Comparison of ENCODE assay signal across 21 cellular contexts in the genomic region with DNA sequence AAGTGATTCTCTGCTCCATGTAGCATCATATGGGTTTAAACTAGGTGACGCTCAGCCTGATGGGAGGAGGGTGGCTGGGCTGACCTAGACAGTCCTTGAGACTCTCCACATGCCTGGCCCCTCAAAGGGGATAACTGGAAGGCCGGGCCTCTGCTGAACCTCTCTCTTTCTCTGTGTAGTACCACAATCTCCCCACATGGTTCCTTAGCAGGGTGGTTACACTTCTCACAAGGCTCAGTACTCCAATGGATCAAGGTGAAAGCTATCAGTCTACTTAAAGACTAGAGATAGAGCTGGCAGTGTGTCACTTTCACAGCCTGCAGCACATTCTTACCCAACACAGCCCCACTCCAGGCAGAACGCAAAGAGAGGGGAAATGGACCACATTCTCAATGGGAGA.
DNase-seq lines count a peak whose midpoint lies in the region; ATAC-seq and TF ChIP-seq lines count a peak whose summit lies in the region.
"Had no signal": no experiment of that assay in that cellular context is flagged by ENCODE, and none has a peak within 500 bp of the region (broad histone marks: within the 10 kb centered on the region; RNA-seq: fewer than 3 reads in every experiment).

No MANE protein-coding gene starts in this region.

- H3K4me3 Mint-ChIP-seq in neural progenitor cell: no peak overlapping the region
- H3K4me3 Mint-ChIP-seq: CD4-positive, alpha-beta T cell; IgD-negative memory B cell had no signal

- TF ChIP-seq CTCF in neural progenitor cell (IDR thresholded peaks at IDR 0.05): peak; percentile 4

- ATAC-seq in GM21717 (IDR thresholded peaks at IDR 0.05; ENCODE audit: unreplicated experiment) (no peak), GM21515 (IDR thresholded peaks at IDR 0.05; ENCODE audit: unreplicated experiment) (no peak)
- ATAC-seq: GM12878 had no signal

- H3K4me1 Mint-ChIP-seq in neural progenitor cell: peaks cover 21% of the 10 kb centered on the region
- H3K4me1 Mint-ChIP-seq: IgD-negative memory B cell had no signal

- H2AFZ ChIP-seq in neural progenitor cell (replicated peaks): no peak overlapping the region
- H2AFZ ChIP-seq: PC-9 had no signal

- WGBS in HUES64: 71% methylated on average over 3 of the region's 3 CpGs

- H3K9me3 ChIP-seq in HUES64 (ENCODE audit: insufficient read depth, low read depth, low read length): no peaks in the 10 kb centered on the region
- H3K9me3 ChIP-seq in neural progenitor cell (ENCODE audit: low read depth): no peaks in the 10 kb centered on the region
- H3K9me3 ChIP-seq: HAP-1 had no signal

- no peaks in the 10 kb centered on the region for H3K36me3 ChIP-seq in HUES64 (ENCODE audit: insufficient read depth, low read length)
- no peaks in the 10 kb centered on the region for H3K36me3 ChIP-seq in neural progenitor cell
- H3K36me3 ChIP-seq: HAP-1 had no signal

- DNase-seq in ELF-1 (ENCODE audit: low read depth, low spot score) (peak; percentile 40), iPS DF 4.7 (ENCODE audit: extremely low read depth, low spot score) (peak; percentile 22), neural progenitor cell (ENCODE audit: low spot score) (no peak), T-helper 2 cell (no peak), NCI-H2029 (lab: John Stamatoyannopoulos, UW) (no peak)
- DNase-seq: CD4-positive, alpha-beta T cell; Karpas-422; NCI-H1417 treated with DMSO at 0.1 percent for 48 hours; NCI-H187 treated with DMSO at 0.1 percent for 48 hours; NCI-H226; NCI-H524; NCI-H82; PC-9; SIG-M5 had no signal

- no peaks in the 10 kb centered on the region for H3K27me3 Mint-ChIP-seq in neural progenitor cell (ENCODE audit: insufficient read depth, low read depth)
- H3K27me3 Mint-ChIP-seq: CD4-positive, alpha-beta T cell; IgD-negative memory B cell had no signal

- H3K27me3 ChIP-seq in HUES64 (ENCODE audit: insufficient read depth, low read length) (no peaks in the 10 kb centered on the region), neural progenitor cell (no peaks in the 10 kb centered on the region)

- H3K36me3 Mint-ChIP-seq in neural progenitor cell: peaks cover 3% of the 10 kb centered on the region
- H3K36me3 Mint-ChIP-seq: IgD-negative memory B cell had no signal

- no peak overlapping the region for H3K4me2 ChIP-seq in neural progenitor cell
- H3K4me2 ChIP-seq: PC-9 had no signal

- peak overlapping the region; percentile 59 for H3K27ac Mint-ChIP-seq in neural progenitor cell
- H3K27ac Mint-ChIP-seq: CD4-positive, alpha-beta T cell; IgD-negative memory B cell had no signal

- no peaks in the 10 kb centered on the region for H3K9me3 Mint-ChIP-seq in neural progenitor cell

- H3K4me3 ChIP-seq in HUES64 (ENCODE audit: low read length) (no peak overlapping the region), neural progenitor cell (no peak overlapping the region)
- H3K4me3 ChIP-seq: GM12878, HAP-1, PC-9 had no signal

- H3K9ac ChIP-seq in HUES64 (ENCODE audit: low read depth, low read length) (no peak overlapping the region), neural progenitor cell (no peak overlapping the region)

- no peaks in the 10 kb centered on the region for H3K79me2 ChIP-seq in neural progenitor cell (ENCODE audit: low read depth)

- no peaks in the 10 kb centered on the region for H4K20me1 ChIP-seq in neural progenitor cell (ENCODE audit: low read depth)

- H3F3A ChIP-seq in neural progenitor cell (ENCODE audit: low read depth): no peaks in the 10 kb centered on the region

- H3K27ac ChIP-seq in HUES64 (ENCODE audit: low read depth, low read length) (peak overlapping the region; percentile 38; the same call in 1 of the 2 replicates), neural progenitor cell (no peak overlapping the region)
- H3K27ac ChIP-seq: PC-9, RWPE1 had no signal

- peaks cover 52% of the 10 kb centered on the region for H3K4me1 ChIP-seq in HUES64 (ENCODE audit: insufficient read depth, low read length)
- peaks cover 25% of the 10 kb centered on the region for H3K4me1 ChIP-seq in neural progenitor cell

Comparison
In these comparisons a context has a peak if more than half of its experiments do, and no peak if none do; other contexts are left out.
1. DNase-seq: peak in ELF-1 (single experiment) and iPS DF 4.7 (single experiment); none in neural progenitor cell (single experiment), T-helper 2 cell (0 of 5) and NCI-H2029 (single experiment).